Comparison of ENCODE assay signal across 24 cellular contexts in genomic region chr5:137209232-137209810, GRCh38.
DNase-seq lines count a peak whose midpoint lies in the region; ATAC-seq and TF ChIP-seq lines count a peak whose summit lies in the region.
"Had no signal": no experiment of that assay in that cellular context is flagged by ENCODE, and none has a peak within 500 bp of the region (broad histone marks: within the 10 kb centered on the region; RNA-seq: fewer than 3 reads in every experiment).

No MANE protein-coding gene starts in this region.

- H3K27ac ChIP-seq in thoracic aorta, result peak overlapping the region in 1 of 2 donors; percentile 5
- H3K27ac ChIP-seq: brain microvascular endothelial cell, ovary had no signal

- ATAC-seq in thoracic aorta (ENCODE audit: insufficient number of reproducible peaks, low FRiP score, low read depth), result no peak
- ATAC-seq in HG03095 (IDR thresholded peaks at IDR 0.05; ENCODE audit: unreplicated experiment), result no peak
- ATAC-seq: stimulated activated naive CD8-positive, alpha-beta T cell treated with anti-CD3 and anti-CD28 coated beads, Interleukin-15, Interleukin-2, amounts not matched to agents 100 U/mL and 50 U/mL, for 24 hours had no signal

- DNase-seq in DMS153 (lab: John Stamatoyannopoulos, UW) (peak; percentile 23), DMS153 treated with DMSO at 0.1 percent for 48 hours (lab: John Stamatoyannopoulos, UW; ENCODE audit: unreplicated experiment) (no peak), NCI-H526 treated with DMSO at 0.1 percent for 48 hours (lab: John Stamatoyannopoulos, UW) (peak; percentile 92), fibroblast of the aortic adventitia (ENCODE audit: low read depth) (peak; percentile 14), thoracic aorta (ENCODE audit: low spot score) (no peak), MV-4-11 (lab: John Stamatoyannopoulos, UW) (no peak), HPDE6-E6E7 (ENCODE audit: extremely low spot score) (no peak)
- DNase-seq: 8988T; activated CD4-positive, alpha-beta memory T cell treated with anti-CD3 and anti-CD28 coated beads, Interleukin-2, amount 10 ng/mL, durations not matched to agents 7 days and 5 days; activated naive CD4-positive, alpha-beta T cell treated with anti-CD3 and anti-CD28 coated beads for 36 hours; adrenal gland; brain microvascular endothelial cell; dorsolateral prefrontal cortex; GF-D8; immature natural killer cell; NCI-H1436; nephron progenitor cell; ovary; retina; SIG-M5; stimulated activated CD4-positive, alpha-beta T cell treated with anti-CD3 and anti-CD28 coated beads, Interleukin-1b, Interleukin-23, amount 100 ng/mL, for 48 hours; stimulated activated naive CD8-positive, alpha-beta T cell treated with anti-CD3 and anti-CD28 coated beads, Interleukin-15, Interleukin-2, amounts not matched to agents 100 U/mL and 50 U/mL, for 24 hours had no signal

- H3K4me3 ChIP-seq in fibroblast of the aortic adventitia (ENCODE audit: low read depth, low read length), result no peak overlapping the region
- H3K4me3 ChIP-seq in thoracic aorta, result peak overlapping the region; percentile 5
- H3K4me3 ChIP-seq: adrenal gland, dorsolateral prefrontal cortex, ovary, smooth muscle cell had no signal

- H3K27me3 ChIP-seq in thoracic aorta (replicated peaks; ENCODE audit: insufficient read depth), result no peaks in the 10 kb centered on the region
- H3K27me3 ChIP-seq: adrenal gland, brain microvascular endothelial cell, dorsolateral prefrontal cortex, ovary had no signal

- no peaks in the 10 kb centered on the region for H3K9me3 ChIP-seq in thoracic aorta
- H3K9me3 ChIP-seq: adrenal gland, ovary had no signal

- H3K36me3 ChIP-seq in thoracic aorta, result no peaks in the 10 kb centered on the region
- H3K36me3 ChIP-seq: adrenal gland, brain microvascular endothelial cell, ovary had no signal

- H3K4me1 ChIP-seq in thoracic aorta (ENCODE audit: control insufficient read depth in 1 of 2, low read depth in 2 of 2), result peaks cover 0 to 17% of the 10 kb centered on the region in 2 donors

- TF ChIP-seq CTCF in fibroblast of the aortic adventitia (IDR thresholded peaks at IDR 0.05; ENCODE audit: insufficient read depth, low read length) (no peak), thoracic aorta (IDR thresholded peaks at IDR 0.05) (no peak)

Comparison
In these comparisons a context has a peak if more than half of its experiments do, and no peak if none do; other contexts are left out.
1. DNase-seq: peak in DMS153 (single experiment), NCI-H526 treated with DMSO at 0.1 percent for 48 hours (single experiment) and fibroblast of the aortic adventitia (single experiment); none in DMS153 treated with DMSO at 0.1 percent for 48 hours (single experiment), thoracic aorta (single experiment), MV-4-11 (single experiment) and HPDE6-E6E7 (single experiment).